In the genomic region with DNA sequence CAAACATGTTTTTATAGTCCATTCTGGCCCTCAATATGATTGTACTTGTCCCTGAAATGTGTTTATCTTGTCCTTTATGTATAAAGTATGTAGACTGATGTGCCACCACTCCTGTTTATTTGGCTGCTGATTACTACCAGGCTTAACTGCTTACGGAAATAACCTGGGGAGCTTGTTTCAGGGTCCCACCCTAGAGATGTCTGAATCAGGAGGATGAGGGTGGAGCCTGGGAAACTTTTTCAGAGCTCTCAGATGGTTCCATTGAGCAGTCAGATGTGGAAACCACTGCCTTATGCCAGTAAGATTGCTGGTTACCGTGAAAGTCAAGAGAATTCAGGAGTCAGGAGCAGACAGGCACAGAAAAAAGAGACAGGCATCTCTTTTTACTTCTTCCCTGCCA, we compare ENCODE assay signal across 1 cellular context.
TF ChIP-seq lines count a peak whose summit lies in the region.

No MANE protein-coding gene starts in this region.

TF ChIP-seq in GM23338, 12 proteins besides CTCF, POLR2A, EP300 and RAD21:
- TF ChIP-seq, protein P1, sequence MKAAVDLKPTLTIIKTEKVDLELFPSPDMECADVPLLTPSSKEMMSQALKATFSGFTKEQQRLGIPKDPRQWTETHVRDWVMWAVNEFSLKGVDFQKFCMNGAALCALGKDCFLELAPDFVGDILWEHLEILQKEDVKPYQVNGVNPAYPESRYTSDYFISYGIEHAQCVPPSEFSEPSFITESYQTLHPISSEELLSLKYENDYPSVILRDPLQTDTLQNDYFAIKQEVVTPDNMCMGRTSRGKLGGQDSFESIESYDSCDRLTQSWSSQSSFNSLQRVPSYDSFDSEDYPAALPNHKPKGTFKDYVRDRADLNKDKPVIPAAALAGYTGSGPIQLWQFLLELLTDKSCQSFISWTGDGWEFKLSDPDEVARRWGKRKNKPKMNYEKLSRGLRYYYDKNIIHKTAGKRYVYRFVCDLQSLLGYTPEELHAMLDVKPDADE (IDR thresholded peaks at IDR 0.05): no peak
- TF ChIP-seq, protein P2, sequence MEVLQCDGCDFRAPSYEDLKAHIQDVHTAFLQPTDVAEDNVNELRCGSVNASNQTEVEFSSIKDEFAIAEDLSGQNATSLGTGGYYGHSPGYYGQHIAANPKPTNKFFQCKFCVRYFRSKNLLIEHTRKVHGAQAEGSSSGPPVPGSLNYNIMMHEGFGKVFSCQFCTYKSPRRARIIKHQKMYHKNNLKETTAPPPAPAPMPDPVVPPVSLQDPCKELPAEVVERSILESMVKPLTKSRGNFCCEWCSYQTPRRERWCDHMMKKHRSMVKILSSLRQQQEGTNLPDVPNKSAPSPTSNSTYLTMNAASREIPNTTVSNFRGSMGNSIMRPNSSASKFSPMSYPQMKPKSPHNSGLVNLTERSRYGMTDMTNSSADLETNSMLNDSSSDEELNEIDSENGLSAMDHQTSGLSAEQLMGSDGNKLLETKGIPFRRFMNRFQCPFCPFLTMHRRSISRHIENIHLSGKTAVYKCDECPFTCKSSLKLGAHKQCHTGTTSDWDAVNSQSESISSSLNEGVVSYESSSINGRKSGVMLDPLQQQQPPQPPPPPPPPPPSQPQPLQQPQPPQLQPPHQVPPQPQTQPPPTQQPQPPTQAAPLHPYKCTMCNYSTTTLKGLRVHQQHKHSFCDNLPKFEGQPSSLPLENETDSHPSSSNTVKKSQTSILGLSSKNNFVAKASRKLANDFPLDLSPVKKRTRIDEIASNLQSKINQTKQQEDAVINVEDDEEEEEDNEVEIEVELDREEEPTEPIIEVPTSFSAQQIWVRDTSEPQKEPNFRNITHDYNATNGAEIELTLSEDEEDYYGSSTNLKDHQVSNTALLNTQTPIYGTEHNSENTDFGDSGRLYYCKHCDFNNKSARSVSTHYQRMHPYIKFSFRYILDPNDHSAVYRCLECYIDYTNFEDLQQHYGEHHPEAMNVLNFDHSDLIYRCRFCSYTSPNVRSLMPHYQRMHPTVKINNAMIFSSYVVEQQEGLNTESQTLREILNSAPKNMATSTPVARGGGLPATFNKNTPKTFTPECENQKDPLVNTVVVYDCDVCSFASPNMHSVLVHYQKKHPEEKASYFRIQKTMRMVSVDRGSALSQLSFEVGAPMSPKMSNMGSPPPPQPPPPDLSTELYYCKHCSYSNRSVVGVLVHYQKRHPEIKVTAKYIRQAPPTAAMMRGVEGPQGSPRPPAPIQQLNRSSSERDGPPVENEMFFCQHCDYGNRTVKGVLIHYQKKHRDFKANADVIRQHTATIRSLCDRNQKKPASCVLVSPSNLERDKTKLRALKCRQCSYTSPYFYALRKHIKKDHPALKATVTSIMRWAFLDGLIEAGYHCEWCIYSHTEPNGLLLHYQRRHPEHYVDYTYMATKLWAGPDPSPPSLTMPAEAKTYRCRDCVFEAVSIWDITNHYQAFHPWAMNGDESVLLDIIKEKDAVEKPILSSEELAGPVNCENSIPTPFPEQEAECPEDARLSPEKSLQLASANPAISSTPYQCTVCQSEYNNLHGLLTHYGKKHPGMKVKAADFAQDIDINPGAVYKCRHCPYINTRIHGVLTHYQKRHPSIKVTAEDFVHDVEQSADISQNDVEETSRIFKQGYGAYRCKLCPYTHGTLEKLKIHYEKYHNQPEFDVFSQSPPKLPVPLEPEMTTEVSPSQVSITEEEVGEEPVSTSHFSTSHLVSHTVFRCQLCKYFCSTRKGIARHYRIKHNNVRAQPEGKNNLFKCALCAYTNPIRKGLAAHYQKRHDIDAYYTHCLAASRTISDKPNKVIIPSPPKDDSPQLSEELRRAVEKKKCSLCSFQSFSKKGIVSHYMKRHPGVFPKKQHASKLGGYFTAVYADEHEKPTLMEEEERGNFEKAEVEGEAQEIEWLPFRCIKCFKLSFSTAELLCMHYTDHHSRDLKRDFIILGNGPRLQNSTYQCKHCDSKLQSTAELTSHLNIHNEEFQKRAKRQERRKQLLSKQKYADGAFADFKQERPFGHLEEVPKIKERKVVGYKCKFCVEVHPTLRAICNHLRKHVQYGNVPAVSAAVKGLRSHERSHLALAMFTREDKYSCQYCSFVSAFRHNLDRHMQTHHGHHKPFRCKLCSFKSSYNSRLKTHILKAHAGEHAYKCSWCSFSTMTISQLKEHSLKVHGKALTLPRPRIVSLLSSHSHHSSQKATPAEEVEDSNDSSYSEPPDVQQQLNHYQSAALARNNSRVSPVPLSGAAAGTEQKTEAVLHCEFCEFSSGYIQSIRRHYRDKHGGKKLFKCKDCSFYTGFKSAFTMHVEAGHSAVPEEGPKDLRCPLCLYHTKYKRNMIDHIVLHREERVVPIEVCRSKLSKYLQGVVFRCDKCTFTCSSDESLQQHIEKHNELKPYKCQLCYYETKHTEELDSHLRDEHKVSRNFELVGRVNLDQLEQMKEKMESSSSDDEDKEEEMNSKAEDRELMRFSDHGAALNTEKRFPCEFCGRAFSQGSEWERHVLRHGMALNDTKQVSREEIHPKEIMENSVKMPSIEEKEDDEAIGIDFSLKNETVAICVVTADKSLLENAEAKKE (CRISPR knock-in tag; IDR thresholded peaks at IDR 0.05): no peak
